ENCODE assay signal across 16 cellular contexts in genomic region chr3:188229726-188230125, GRCh38.
DNase-seq lines count a peak whose midpoint lies in the region; ATAC-seq and TF ChIP-seq lines count a peak whose summit lies in the region.
"Had no signal": no experiment of that assay in that cellular context is flagged by ENCODE, and none has a peak within 500 bp of the region (broad histone marks: within the 10 kb centered on the region; RNA-seq: fewer than 3 reads in every experiment).

No MANE protein-coding gene starts in this region.

- no peaks in the 10 kb centered on the region for H3K27me3 ChIP-seq in GM23338 (ENCODE audit: insufficient read depth)
- no peaks in the 10 kb centered on the region for H3K27me3 ChIP-seq in mesendoderm (ENCODE audit: insufficient read depth, low read length, poor library complexity)
- H3K27me3 ChIP-seq in stomach smooth muscle (ENCODE audit: control insufficient read depth in 1 of 2, insufficient read depth in 2 of 2, low read length in 2 of 2) = no peaks in the 10 kb centered on the region
- H3K27me3 ChIP-seq in neural progenitor cell = no peaks in the 10 kb centered on the region

- H3K79me1 ChIP-seq in mesendoderm (ENCODE audit: low read length) = peaks cover 21% of the 10 kb centered on the region

- H3F3A ChIP-seq in GM23338 (replicated peaks; ENCODE audit: low read depth) (no peaks in the 10 kb centered on the region), neural progenitor cell (ENCODE audit: low read depth) (no peaks in the 10 kb centered on the region)

- no peak overlapping the region for H3K27ac ChIP-seq in GM23338 (ENCODE audit: low read depth)
- H3K27ac ChIP-seq in VCaP = peak overlapping the region; percentile 52
- no peak overlapping the region for H3K27ac ChIP-seq in mesendoderm (ENCODE audit: low read depth, low read length)
- peak overlapping the region; percentile 75 for H3K27ac ChIP-seq in stomach smooth muscle (ENCODE audit: low read length)
- no peak overlapping the region for H3K27ac ChIP-seq in neural progenitor cell

- H2BK120ac ChIP-seq in mesendoderm (ENCODE audit: low read depth, low read length) = no peak overlapping the region

- H4K20me1 ChIP-seq in GM23338 (replicated peaks; ENCODE audit: insufficient read depth) (no peaks in the 10 kb centered on the region), neural progenitor cell (ENCODE audit: low read depth) (no peaks in the 10 kb centered on the region)

- H3K56ac ChIP-seq in mesendoderm (ENCODE audit: low read length) = no peak overlapping the region

- TF ChIP-seq CTCF in GM23338 (conservative IDR thresholded peaks at IDR 0.05; ENCODE audit: low read depth in 2 of 2) (no peak), VCaP (conservative IDR thresholded peaks at IDR 0.05) (no peak), neural progenitor cell (IDR thresholded peaks at IDR 0.05) (no peak)

- peak overlapping the region; percentile 5 for H2BK5ac ChIP-seq in mesendoderm (ENCODE audit: low read length)

- H3K9ac ChIP-seq in mesendoderm (ENCODE audit: low read length) = no peak overlapping the region
- H3K9ac ChIP-seq in stomach smooth muscle (ENCODE audit: low read length in 2 of 2) = no peak overlapping the region
- no peak overlapping the region for H3K9ac ChIP-seq in neural progenitor cell

- H2AFZ ChIP-seq in GM23338 (no peak overlapping the region), neural progenitor cell (replicated peaks) (no peak overlapping the region)

- no peak overlapping the region for H3K4me3 ChIP-seq in GM23338
- H3K4me3 ChIP-seq in mesendoderm (ENCODE audit: low read length) = no peak overlapping the region
- H3K4me3 ChIP-seq in stomach smooth muscle (ENCODE audit: low read length in 2 of 2) = peak overlapping the region in 1 of 2 donors; percentile 47
- no peak overlapping the region for H3K4me3 ChIP-seq in neural progenitor cell
- H3K4me3 ChIP-seq: K562 had no signal

- no peak for ATAC-seq in GM23338
- no peak for ATAC-seq in naive thymus-derived CD8-positive, alpha-beta T cell
- ATAC-seq: K562 had no signal

- peaks cover 21% of the 10 kb centered on the region for H3K79me2 ChIP-seq in GM23338 (replicated peaks; ENCODE audit: insufficient read depth)
- peaks cover 10% of the 10 kb centered on the region for H3K79me2 ChIP-seq in mesendoderm (ENCODE audit: control insufficient read depth, insufficient read depth, low read length)
- peaks cover 8% of the 10 kb centered on the region for H3K79me2 ChIP-seq in neural progenitor cell (ENCODE audit: low read depth)

- no peaks in the 10 kb centered on the region for H3K9me3 ChIP-seq in stomach smooth muscle (ENCODE audit: control insufficient read depth in 2 of 2, low read length in 2 of 2)
- no peaks in the 10 kb centered on the region for H3K9me3 ChIP-seq in neural progenitor cell (ENCODE audit: low read depth)
- H3K9me3 ChIP-seq: Caco-2 had no signal

- no peak overlapping the region for H3K18ac ChIP-seq in mesendoderm (ENCODE audit: low read length)

- in situ Hi-C loops in G401 (cut with HindIII; ENCODE audit: low sequenced_read_pairs) = no loop called here

- H3K4me3 Mint-ChIP-seq in GM23338 (no peak overlapping the region), neural progenitor cell (no peak overlapping the region)
- H3K4me3 Mint-ChIP-seq in naive thymus-derived CD8-positive, alpha-beta T cell = no peak overlapping the region
- H3K4me3 Mint-ChIP-seq: H9 had no signal

- no peak overlapping the region for H2BK15ac ChIP-seq in mesendoderm (replicated peaks; ENCODE audit: low read depth)

- H3K27ac Mint-ChIP-seq in GM23338 = 0 out of 2 replicates have a peak overlapping the region, but pooled peaks have one; percentile 8
- H3K27ac Mint-ChIP-seq in neural progenitor cell = no peak overlapping the region
- H3K27ac Mint-ChIP-seq in naive thymus-derived CD8-positive, alpha-beta T cell = peak overlapping the region in 2 of 10 donors; percentile 58 to 77

- H3K4me1 Mint-ChIP-seq in GM23338 (0 out of 3 replicates have a peak, but pooled peaks cover 2% of the 10 kb centered on the region), neural progenitor cell (peaks cover 3% of the 10 kb centered on the region)
- H3K4me1 Mint-ChIP-seq in naive thymus-derived CD8-positive, alpha-beta T cell = peaks cover 8 to 14% (median 12%) of the 10 kb centered on the region in 4 donors

- DNase-seq in GM23338 (ENCODE audit: low spot score) = no peak
- no peak for DNase-seq in mesendoderm
- DNase-seq in neural progenitor cell (ENCODE audit: low spot score) = no peak
- DNase-seq in G401 (ENCODE audit: low spot score) = no peak
- no peak for DNase-seq in naive thymus-derived CD8-positive, alpha-beta T cell
- DNase-seq: AML-193, Caco-2, H9, NCI-H1092, NCI-H1694, NCI-H2171 treated with DMSO at 0.1 percent for 48 hours, NCI-H82, SHP77 treated with DMSO at 0.1 percent for 48 hours had no signal

- POLR2A ChIA-PET in naive thymus-derived CD8-positive, alpha-beta T cell (lab: Charles Lee) = no interaction called here

- WGBS in mesendoderm (ENCODE audit: extremely low coverage, insufficient coverage, low lambda C conversion rate) = no CpG with 5 or more reads among the region's 2 CpGs

- H3K36me3 Mint-ChIP-seq in GM23338 (ENCODE audit: low read depth) = peaks cover 12% of the 10 kb centered on the region; the same call in 1 of the 3 replicates
- H3K36me3 Mint-ChIP-seq in neural progenitor cell = peaks cover 31% of the 10 kb centered on the region
- H3K36me3 Mint-ChIP-seq in naive thymus-derived CD8-positive, alpha-beta T cell = peaks cover 4 to 29% (median 9%) of the 10 kb centered on the region in 3 donors

- H3K36me3 ChIP-seq in GM23338 (ENCODE audit: insufficient read depth) = no peaks in the 10 kb centered on the region; the same call in 1 of the 2 replicates
- H3K36me3 ChIP-seq in mesendoderm (ENCODE audit: control insufficient read depth, insufficient read depth, low read length) = no peaks in the 10 kb centered on the region
- peaks cover 10 to 19% of the 10 kb centered on the region in 2 donors for H3K36me3 ChIP-seq in stomach smooth muscle (ENCODE audit: control insufficient read depth in 2 of 2, insufficient read depth in 2 of 2, low read length in 2 of 2)
- no peaks in the 10 kb centered on the region for H3K36me3 ChIP-seq in neural progenitor cell

- H2AK5ac ChIP-seq in mesendoderm (ENCODE audit: low read length) = no peak overlapping the region

- H4K8ac ChIP-seq in mesendoderm (ENCODE audit: low read depth, low read length) = no peak overlapping the region

- no peak overlapping the region for H3K4ac ChIP-seq in mesendoderm (ENCODE audit: low read depth, low read length)

- H3K4me2 ChIP-seq in GM23338 (no peak overlapping the region), mesendoderm (ENCODE audit: low read length) (no peak overlapping the region), neural progenitor cell (no peak overlapping the region)

- H3K4me1 ChIP-seq in GM23338 (ENCODE audit: insufficient read depth) (no peaks in the 10 kb centered on the region), mesendoderm (ENCODE audit: control insufficient read depth, low read depth, low read length) (peaks cover 4% of the 10 kb centered on the region), stomach smooth muscle (ENCODE audit: control insufficient read depth, insufficient read depth, low read length) (peaks cover 62% of the 10 kb centered on the region), neural progenitor cell (no peaks in the 10 kb centered on the region)
- H3K4me1 ChIP-seq: Caco-2 had no signal

- H3K9me3 Mint-ChIP-seq in GM23338 = no peaks in the 10 kb centered on the region
- H3K9me3 Mint-ChIP-seq in neural progenitor cell = peaks cover 5% of the 10 kb centered on the region
- H3K9me3 Mint-ChIP-seq in naive thymus-derived CD8-positive, alpha-beta T cell = no peaks in the 10 kb centered on the region
- H3K9me3 Mint-ChIP-seq: H9 had no signal

- H3K9me2 ChIP-seq in GM23338 (ENCODE audit: insufficient read depth) = peaks cover 2% of the 10 kb centered on the region; the same call in 1 of the 2 replicates

- H3K27me3 Mint-ChIP-seq in GM23338 (ENCODE audit: insufficient read depth, low read depth, poor library complexity) (peaks cover 2% of the 10 kb centered on the region), neural progenitor cell (ENCODE audit: insufficient read depth, low read depth) (no peaks in the 10 kb centered on the region)
- no peaks in the 10 kb centered on the region for H3K27me3 Mint-ChIP-seq in naive thymus-derived CD8-positive, alpha-beta T cell

- H4K5ac ChIP-seq in mesendoderm (ENCODE audit: low read length) = no peak overlapping the region

- no peak overlapping the region for H3K23ac ChIP-seq in mesendoderm (ENCODE audit: low read length)

TF ChIP-seq in GM23338, 12 proteins besides CTCF, POLR2A, EP300 and RAD21 (continues in another document):
- no peak for TF ChIP-seq EZH2phosphoT487 (IDR thresholded peaks at IDR 0.05; ENCODE audit: unreplicated experiment)
- TF ChIP-seq, protein P1, sequence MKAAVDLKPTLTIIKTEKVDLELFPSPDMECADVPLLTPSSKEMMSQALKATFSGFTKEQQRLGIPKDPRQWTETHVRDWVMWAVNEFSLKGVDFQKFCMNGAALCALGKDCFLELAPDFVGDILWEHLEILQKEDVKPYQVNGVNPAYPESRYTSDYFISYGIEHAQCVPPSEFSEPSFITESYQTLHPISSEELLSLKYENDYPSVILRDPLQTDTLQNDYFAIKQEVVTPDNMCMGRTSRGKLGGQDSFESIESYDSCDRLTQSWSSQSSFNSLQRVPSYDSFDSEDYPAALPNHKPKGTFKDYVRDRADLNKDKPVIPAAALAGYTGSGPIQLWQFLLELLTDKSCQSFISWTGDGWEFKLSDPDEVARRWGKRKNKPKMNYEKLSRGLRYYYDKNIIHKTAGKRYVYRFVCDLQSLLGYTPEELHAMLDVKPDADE (IDR thresholded peaks at IDR 0.05) = no peak
- TF ChIP-seq EZH2 (IDR thresholded peaks at IDR 0.05; ENCODE audit: low read depth, unreplicated experiment) = no peak
- no peak for TF ChIP-seq NANOG (IDR thresholded peaks at IDR 0.05; ENCODE audit: borderline replicate concordance)

Comparison
In these comparisons a context has a peak if more than half of its experiments do, and no peak if none do; other contexts are left out.
1. H3K27ac ChIP-seq: peak in VCaP (single experiment) and stomach smooth muscle (single experiment); none in GM23338 (single experiment), mesendoderm (single experiment) and neural progenitor cell (single experiment).